In genomic region chr3:12725436-12725835, GRCh38 we compare ENCODE assay signal across 27 cellular contexts. TPM values are rescaled to one million over a fixed set of nuclear protein-coding genes. Genes with fewer than 3 reads are reported as not detected.
"Had no signal": no experiment of that assay in that cellular context is flagged by ENCODE, and none has a peak within 500 bp of the region (broad histone marks: within the 10 kb centered on the region; RNA-seq: fewer than 3 reads in every experiment).

No MANE protein-coding gene starts in this region.

- H3K27ac Mint-ChIP-seq: dendritic cell treated with granulocyte-macrophage colony-stimulating factor and Interleukin-4, amounts not matched to agents 40 ng/mL and 50 ng/mL, for 4 days; endodermal cell; mesothelial cell of epicardium had no signal

- H3K27me3 ChIP-seq: colonic mucosa, esophagus squamous epithelium, gastrocnemius medialis, heart right ventricle, left lung had no signal

- H3K36me3 Mint-ChIP-seq: mesothelial cell of epicardium had no signal

- H3K4me3 ChIP-seq: colonic mucosa, esophagus squamous epithelium, gastrocnemius medialis, heart right ventricle, left lung, lower lobe of right lung, mucosa of descending colon had no signal

- H3K4me3 Mint-ChIP-seq: dendritic cell treated with granulocyte-macrophage colony-stimulating factor and Interleukin-4, amounts not matched to agents 40 ng/mL and 50 ng/mL, for 4 days; effector memory CD8-positive, alpha-beta T cell; endodermal cell; mesothelial cell of epicardium had no signal

- H3K4me1 ChIP-seq: colonic mucosa, left lung, lower lobe of right lung had no signal

- H3K9me3 ChIP-seq: colonic mucosa, esophagus squamous epithelium, gastrocnemius medialis, heart right ventricle, left lung, lower lobe of right lung, mucosa of descending colon had no signal

- H3K36me3 ChIP-seq: colonic mucosa, esophagus squamous epithelium, gastrocnemius medialis, heart right ventricle, left lung, lower lobe of right lung had no signal

- ATAC-seq: effector memory CD8-positive, alpha-beta T cell; esophagus mucosa; gastrocnemius medialis; heart right ventricle; left cardiac atrium; left lung; left ventricle myocardium superior; lower lobe of right lung; mucosa of descending colon had no signal

- H3K9me3 Mint-ChIP-seq: dendritic cell treated with granulocyte-macrophage colony-stimulating factor and Interleukin-4, amounts not matched to agents 40 ng/mL and 50 ng/mL, for 4 days; effector memory CD8-positive, alpha-beta T cell had no signal

- H3K27ac ChIP-seq: colonic mucosa, epithelial cell of prostate, esophagus squamous epithelium, gastrocnemius medialis, heart right ventricle, left lung, lower lobe of right lung had no signal

- DNase-seq: colonic mucosa; cortex of kidney; effector CD8-positive, alpha-beta T cell; effector memory CD8-positive, alpha-beta T cell; endodermal cell; erythroblast; esophagus squamous epithelium; foreskin melanocyte; gastrocnemius medialis; glutamatergic neuron; head of caudate nucleus; heart right ventricle; hippocampal formation; left cardiac atrium; left lung; left ventricle myocardium superior; lower lobe of right lung; mesenchymal stem cell; mucosa of descending colon had no signal

RNA-seq across cellular contexts. Expression of gene TMEM40, which starts 33.6 kb away (rescaled TPM):
- total RNA-seq: colonic mucosa, endodermal cell, glomerular endothelial cell, lung microvascular endothelial cell, mesenteric fat pad, mucosa of descending colon, myocyte had no signal
